In the genomic region with DNA sequence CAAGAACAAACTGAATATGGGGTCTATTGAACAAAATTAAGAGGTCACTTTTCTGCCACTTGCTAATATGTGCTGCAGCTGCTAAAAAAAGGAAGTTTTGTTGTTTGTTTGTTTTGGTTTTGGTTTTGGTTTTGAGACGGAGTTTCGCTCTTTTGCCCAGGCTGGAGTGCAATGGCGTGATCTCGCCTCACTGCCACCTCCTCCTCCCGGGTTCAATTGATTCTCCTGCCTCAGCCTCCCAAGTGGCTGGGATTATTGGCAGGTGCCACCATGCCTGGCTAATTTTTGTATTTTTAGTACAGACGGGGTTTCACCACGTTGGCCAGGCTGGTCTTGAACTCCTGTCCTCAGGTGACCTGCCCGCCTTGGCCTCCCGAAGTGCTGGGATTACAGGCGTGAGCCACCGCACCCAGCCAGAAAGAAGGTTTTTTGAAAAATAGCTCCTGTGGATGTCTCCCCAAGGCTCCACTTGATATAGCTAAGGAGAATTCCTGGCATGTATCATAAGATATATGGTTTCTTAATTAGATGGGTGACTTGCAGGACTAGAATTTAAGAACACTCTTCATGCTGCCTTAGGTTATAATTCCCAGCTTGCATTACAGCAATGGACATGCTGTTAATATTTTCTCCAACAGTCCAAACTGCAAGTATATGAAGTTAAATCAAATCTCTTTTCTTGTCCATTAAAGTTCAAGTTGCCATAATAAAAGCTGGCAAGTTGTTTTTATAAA, we compare ENCODE assay signal across 10 cellular contexts.
A peak's percentile ranks its signal among the peaks of the same experiment; 100 is the strongest.
DNase-seq lines count a peak whose midpoint lies in the region; ATAC-seq and TF ChIP-seq lines count a peak whose summit lies in the region.
"Had no signal": no experiment of that assay in that cellular context is flagged by ENCODE, and none has a peak within 500 bp of the region (broad histone marks: within the 10 kb centered on the region; RNA-seq: fewer than 3 reads in every experiment).

No MANE protein-coding gene starts in this region.

- TF ChIP-seq CTCF in heart right ventricle (IDR thresholded peaks at IDR 0.05) (no peak), thoracic aorta (IDR thresholded peaks at IDR 0.05) (no peak), PC-9 (conservative IDR thresholded peaks at IDR 0.05) (no peak)

- H3K79me2 ChIP-seq in PC-9 (ENCODE audit: low read depth): no peaks in the 10 kb centered on the region

- CTCF ChIA-PET in PC-9 (lab: Charles Lee): no interaction called here

- WGBS in heart right ventricle, 2 donors: 50 to 61% methylated on average over 11 of the region's 11 CpGs

- no peaks in the 10 kb centered on the region for H3K9me2 ChIP-seq in PC-9 (ENCODE audit: insufficient read depth)

- peaks cover 7% of the 10 kb centered on the region for H3K9me3 Mint-ChIP-seq in activated T-helper 2 cell treated with anti-CD3 and anti-CD28 coated beads, Interferon-gamma antibody, Interleukin-2, Interleukin-4, amounts not matched to agents 10 μg/mL and 5 μg/mL and 100 μg/mL, durations not matched to agents 14 hours and 24 hours and 36 hours

- intact Hi-C loops in heart right ventricle (cut with DNase I) (loop anchor here in 1 of 10 donors (10.0 kb wide), 1 partner anchor 233 kb away; no protein-coding TSS in a partner anchor), cardiac septum (cut with DNase I) (no loop called here), PC-9 (cut with micrococcal nuclease; ENCODE audit: unreplicated experiment) (no loop called here)
- intact Hi-C loops in activated T-helper 2 cell treated with anti-CD3 and anti-CD28 coated beads, Interferon-gamma antibody, Interleukin-2, Interleukin-4, amounts not matched to agents 10 μg/mL and 5 μg/mL and 100 μg/mL, durations not matched to agents 14 hours and 24 hours and 36 hours (cut with micrococcal nuclease): no loop called here

- H3K27me3 ChIP-seq in heart right ventricle (no peaks in the 10 kb centered on the region), thoracic aorta (replicated peaks; ENCODE audit: insufficient read depth) (no peaks in the 10 kb centered on the region), PC-9 (ENCODE audit: insufficient read depth, low read depth) (no peaks in the 10 kb centered on the region)
- H3K27me3 ChIP-seq: SJCRH30 had no signal

- H4K20me1 ChIP-seq in PC-9 (ENCODE audit: insufficient read depth): no peaks in the 10 kb centered on the region

- BruUV-seq in PC-9 (replicated peaks; lab: Mats Ljungman, UMichigan): no TSS peak

- H3F3A ChIP-seq in PC-9 (ENCODE audit: insufficient read depth, low read depth): no peaks in the 10 kb centered on the region

- H3K4me1 ChIP-seq in heart right ventricle (peaks cover 0 to 34% (median 16%) of the 10 kb centered on the region in 9 donors), thoracic aorta (ENCODE audit: control insufficient read depth in 1 of 2, low read depth in 2 of 2) (peaks cover 8 to 9% of the 10 kb centered on the region in 2 donors), PC-9 (replicated peaks; ENCODE audit: insufficient read depth) (no peaks in the 10 kb centered on the region)
- H3K4me1 ChIP-seq: SJCRH30 had no signal

- H3K4me3 ChIP-seq in heart right ventricle (peak overlapping the region in 7 of 10 donors; percentile 4 to 48 (median 28)), thoracic aorta (peak overlapping the region; percentile 46), PC-9 (no peak overlapping the region)
- H3K4me3 ChIP-seq: SJCRH30 had no signal

- no peak overlapping the region for H3K4me2 ChIP-seq in PC-9

- H3K27me3 Mint-ChIP-seq in activated T-helper 2 cell treated with anti-CD3 and anti-CD28 coated beads, Interferon-gamma antibody, Interleukin-2, Interleukin-4, amounts not matched to agents 10 μg/mL and 5 μg/mL and 100 μg/mL, durations not matched to agents 14 hours and 24 hours and 36 hours (ENCODE audit: low read depth): no peaks in the 10 kb centered on the region

- peak overlapping the region; percentile 2 for H3K27ac Mint-ChIP-seq in activated T-helper 2 cell treated with anti-CD3 and anti-CD28 coated beads, Interferon-gamma antibody, Interleukin-2, Interleukin-4, amounts not matched to agents 10 μg/mL and 5 μg/mL and 100 μg/mL, durations not matched to agents 14 hours and 24 hours and 36 hours

- H3K27ac ChIP-seq in heart right ventricle: peak overlapping the region in 9 of 10 donors; percentile 10 to 86 (median 45)
- H3K27ac ChIP-seq in thoracic aorta: no peak overlapping the region
- H3K27ac ChIP-seq in PC-9: no peak overlapping the region
- H3K27ac ChIP-seq: SJCRH30 had no signal

- no peak overlapping the region for H2AFZ ChIP-seq in PC-9

- no peak for DNase-seq in heart right ventricle
- DNase-seq in cardiac septum (ENCODE audit: low spot score): no peak
- DNase-seq in activated T-helper 2 cell treated with anti-CD3 and anti-CD28 coated beads, Interferon-gamma antibody, Interleukin-2, Interleukin-4, amounts not matched to agents 10 μg/mL and 5 μg/mL and 100 μg/mL, durations not matched to agents 14 hours and 24 hours and 36 hours (ENCODE audit: low spot score): no peak
- no peak for DNase-seq in thoracic aorta (ENCODE audit: low spot score)
- no peak for DNase-seq in PC-9
- DNase-seq in NCI-H1436 (lab: John Stamatoyannopoulos, UW): no peak
- DNase-seq in AG20443 (ENCODE audit: low spot score): no peak
- DNase-seq: DMS53, SJCRH30 had no signal

- ATAC-seq in heart right ventricle: peak in 1 of 8 donors; percentile 65
- peak; percentile 56 for ATAC-seq in HG02798 (IDR thresholded peaks at IDR 0.05; ENCODE audit: poor library complexity, unreplicated experiment)
- no peak for ATAC-seq in thoracic aorta (ENCODE audit: insufficient number of reproducible peaks, low FRiP score, low read depth)

- H3K4me3 Mint-ChIP-seq in activated T-helper 2 cell treated with anti-CD3 and anti-CD28 coated beads, Interferon-gamma antibody, Interleukin-2, Interleukin-4, amounts not matched to agents 10 μg/mL and 5 μg/mL and 100 μg/mL, durations not matched to agents 14 hours and 24 hours and 36 hours (ENCODE audit: low read depth): no peak overlapping the region

- H3K9me3 ChIP-seq in heart right ventricle (peaks cover 0 to 4% (median 0%) of the 10 kb centered on the region in 11 donors), thoracic aorta (no peaks in the 10 kb centered on the region), PC-9 (ENCODE audit: insufficient read depth, low read depth) (no peaks in the 10 kb centered on the region; the same call in 1 of the 2 replicates)
- H3K9me3 ChIP-seq: SJCRH30 had no signal

- H3K4me1 Mint-ChIP-seq in activated T-helper 2 cell treated with anti-CD3 and anti-CD28 coated beads, Interferon-gamma antibody, Interleukin-2, Interleukin-4, amounts not matched to agents 10 μg/mL and 5 μg/mL and 100 μg/mL, durations not matched to agents 14 hours and 24 hours and 36 hours (ENCODE audit: low read depth): peaks cover 25% of the 10 kb centered on the region

- peaks cover 2% of the 10 kb centered on the region for H3K36me3 Mint-ChIP-seq in activated T-helper 2 cell treated with anti-CD3 and anti-CD28 coated beads, Interferon-gamma antibody, Interleukin-2, Interleukin-4, amounts not matched to agents 10 μg/mL and 5 μg/mL and 100 μg/mL, durations not matched to agents 14 hours and 24 hours and 36 hours (ENCODE audit: low read depth)

- H3K36me3 ChIP-seq in heart right ventricle (no peaks in the 10 kb centered on the region), thoracic aorta (no peaks in the 10 kb centered on the region), PC-9 (ENCODE audit: low read depth) (no peaks in the 10 kb centered on the region)
- H3K36me3 ChIP-seq: SJCRH30 had no signal

- POLR2A ChIA-PET in PC-9 (lab: Charles Lee; ENCODE audit: unreplicated experiment): no interaction called here

Comparison
In these comparisons a context has a peak if more than half of its experiments do, and no peak if none do; other contexts are left out.
1. H3K27ac ChIP-seq: peak in heart right ventricle (9 of 10); none in thoracic aorta (0 of 2) and PC-9 (single experiment).